In genomic region chr7:139748936-139749335, GRCh38 we compare ENCODE assay signal across 17 cellular contexts. TPM values are rescaled to one million over a fixed set of nuclear protein-coding genes. Genes with fewer than 3 reads are reported as not detected.
DNase-seq lines count a peak whose midpoint lies in the region; ATAC-seq and TF ChIP-seq lines count a peak whose summit lies in the region.
"Had no signal": no experiment of that assay in that cellular context is flagged by ENCODE, and none has a peak within 500 bp of the region (broad histone marks: within the 10 kb centered on the region; RNA-seq: fewer than 3 reads in every experiment).

No MANE protein-coding gene starts in this region.

- no peaks in the 10 kb centered on the region for H3K27me3 Mint-ChIP-seq in T-helper 17 cell
- H3K27me3 Mint-ChIP-seq in stimulated activated memory B cell treated with anti-CD40 and anti-IgM and Interleukin-4, amounts not matched to agents 10 μg/mL and 1 μg/mL and 100 μg/mL, for 72 hours = no peaks in the 10 kb centered on the region
- H3K27me3 Mint-ChIP-seq in activated CD4-positive, alpha-beta T cell treated with anti-CD3 and anti-CD28 coated beads, Interleukin-2, amount 10 ng/mL, durations not matched to agents 7 days and 5 days = no peaks in the 10 kb centered on the region
- H3K27me3 Mint-ChIP-seq: B cell had no signal

- intact Hi-C loops in lower lobe of right lung (cut with DNase I) = no loop called here

- H3K4me3 Mint-ChIP-seq in T-helper 17 cell = no peak overlapping the region
- H3K4me3 Mint-ChIP-seq in stimulated activated memory B cell treated with anti-CD40 and anti-IgM and Interleukin-4, amounts not matched to agents 10 μg/mL and 1 μg/mL and 100 μg/mL, for 72 hours = no peak overlapping the region
- H3K4me3 Mint-ChIP-seq in activated CD4-positive, alpha-beta T cell treated with anti-CD3 and anti-CD28 coated beads, Interleukin-2, amount 10 ng/mL, durations not matched to agents 7 days and 5 days = no peak overlapping the region
- H3K4me3 Mint-ChIP-seq: B cell; CD8-positive, alpha-beta T cell; H9 had no signal

- peaks cover 2% of the 10 kb centered on the region for H3K36me3 Mint-ChIP-seq in T-helper 17 cell (ENCODE audit: low read depth)
- no peaks in the 10 kb centered on the region for H3K36me3 Mint-ChIP-seq in stimulated activated memory B cell treated with anti-CD40 and anti-IgM and Interleukin-4, amounts not matched to agents 10 μg/mL and 1 μg/mL and 100 μg/mL, for 72 hours
- no peaks in the 10 kb centered on the region for H3K36me3 Mint-ChIP-seq in activated CD4-positive, alpha-beta T cell treated with anti-CD3 and anti-CD28 coated beads, Interleukin-2, amount 10 ng/mL, durations not matched to agents 7 days and 5 days (ENCODE audit: low read depth)

- H3K27ac ChIP-seq in BLaER1 treated with 17β-estradiol and CSF1 and Interleukin-3, amounts not matched to agents 10 nM and 100 nM = no peak overlapping the region
- no peak overlapping the region for H3K27ac ChIP-seq in lower lobe of right lung

- H3K9ac ChIP-seq in BLaER1 treated with 17β-estradiol and CSF1 and Interleukin-3, amounts not matched to agents 10 nM and 100 nM = no peak overlapping the region

- H3K9me3 Mint-ChIP-seq in stimulated activated memory B cell treated with anti-CD40 and anti-IgM and Interleukin-4, amounts not matched to agents 10 μg/mL and 1 μg/mL and 100 μg/mL, for 72 hours = no peaks in the 10 kb centered on the region
- H3K9me3 Mint-ChIP-seq in activated CD4-positive, alpha-beta T cell treated with anti-CD3 and anti-CD28 coated beads, Interleukin-2, amount 10 ng/mL, durations not matched to agents 7 days and 5 days = no peaks in the 10 kb centered on the region
- H3K9me3 Mint-ChIP-seq: CD8-positive, alpha-beta T cell; H9 had no signal

- H3K4me1 Mint-ChIP-seq in T-helper 17 cell = peaks cover 44% of the 10 kb centered on the region
- peaks cover 77% of the 10 kb centered on the region for H3K4me1 Mint-ChIP-seq in stimulated activated memory B cell treated with anti-CD40 and anti-IgM and Interleukin-4, amounts not matched to agents 10 μg/mL and 1 μg/mL and 100 μg/mL, for 72 hours
- H3K4me1 Mint-ChIP-seq in activated CD4-positive, alpha-beta T cell treated with anti-CD3 and anti-CD28 coated beads, Interleukin-2, amount 10 ng/mL, durations not matched to agents 7 days and 5 days = peaks cover 13% of the 10 kb centered on the region

- peak overlapping the region in 10 of 11 experiments; percentile 32 to 90 (median 75); a peak in 14 of 22 replicates for H3K4me2 ChIP-seq in BLaER1 treated with 17β-estradiol and CSF1 and Interleukin-3, amounts not matched to agents 10 nM and 100 nM

- H3K36me3 ChIP-seq in BLaER1 treated with 17β-estradiol and CSF1 and Interleukin-3, amounts not matched to agents 10 nM and 100 nM = peaks cover 0 to 73% (median 33%) of the 10 kb centered on the region in 11 experiments; a peak in 19 of 22 replicates
- H3K36me3 ChIP-seq in lower lobe of right lung (peaks cover 7% of the 10 kb centered on the region), MG63 (no peaks in the 10 kb centered on the region)

- POLR2A ChIA-PET in activated CD4-positive, alpha-beta T cell treated with anti-CD3 and anti-CD28 coated beads, Interleukin-2, amount 10 ng/mL, durations not matched to agents 7 days and 5 days (lab: Charles Lee) = no interaction called here

- peak overlapping the region; percentile 51 for H3K27ac Mint-ChIP-seq in T-helper 17 cell
- H3K27ac Mint-ChIP-seq in stimulated activated memory B cell treated with anti-CD40 and anti-IgM and Interleukin-4, amounts not matched to agents 10 μg/mL and 1 μg/mL and 100 μg/mL, for 72 hours = peak overlapping the region; percentile 46
- H3K27ac Mint-ChIP-seq in activated CD4-positive, alpha-beta T cell treated with anti-CD3 and anti-CD28 coated beads, Interleukin-2, amount 10 ng/mL, durations not matched to agents 7 days and 5 days = no peak overlapping the region
- H3K27ac Mint-ChIP-seq: B cell; CD8-positive, alpha-beta T cell had no signal

- H3K27me3 ChIP-seq in BLaER1 treated with 17β-estradiol and CSF1 and Interleukin-3, amounts not matched to agents 10 nM and 100 nM = no peaks in the 10 kb centered on the region
- H3K27me3 ChIP-seq in lower lobe of right lung (ENCODE audit: low read depth) (no peaks in the 10 kb centered on the region), MG63 (no peaks in the 10 kb centered on the region)

- H3K9me3 ChIP-seq in BLaER1 treated with 17β-estradiol and CSF1 and Interleukin-3, amounts not matched to agents 10 nM and 100 nM (replicated peaks in 1 of 11) = no peaks in the 10 kb centered on the region
- H3K9me3 ChIP-seq in T-helper 17 cell (ENCODE audit: control insufficient read depth, low read length, poor library complexity, severe bottlenecking) (no peaks in the 10 kb centered on the region), lower lobe of right lung (no peaks in the 10 kb centered on the region), MG63 (no peaks in the 10 kb centered on the region)

- H3K4me1 ChIP-seq in BLaER1 treated with 17β-estradiol and CSF1 and Interleukin-3, amounts not matched to agents 10 nM and 100 nM = peaks cover 44 to 78% (median 66%) of the 10 kb centered on the region in 10 experiments
- H3K4me1 ChIP-seq in lower lobe of right lung = peaks cover 70% of the 10 kb centered on the region

- peaks cover 92 to 100% (median 98%) of the 10 kb centered on the region in 11 experiments for H4K20me1 ChIP-seq in BLaER1 treated with 17β-estradiol and CSF1 and Interleukin-3, amounts not matched to agents 10 nM and 100 nM

- TF ChIP-seq CTCF in lower lobe of right lung (IDR thresholded peaks at IDR 0.05) = no peak

- DNase-seq in T-helper 17 cell (no peak), lower lobe of right lung (no peak), MG63 (no peak)
- DNase-seq in activated CD4-positive, alpha-beta T cell treated with anti-CD3 and anti-CD28 coated beads, Interleukin-2, amount 10 ng/mL, durations not matched to agents 7 days and 5 days = no peak
- DNase-seq: CD8-positive, alpha-beta T cell; DMS79 treated with DMSO at 0.1 percent for 48 hours; H9; IMR-90; Kasumi-1; NCI-H187; NCI-H345; NCI-H526 had no signal

- CTCF ChIA-PET in activated CD4-positive, alpha-beta T cell treated with anti-CD3 and anti-CD28 coated beads, Interleukin-2, amount 10 ng/mL, durations not matched to agents 7 days and 5 days (lab: Charles Lee) = interaction anchor here (1.1 kb wide), 1 partner anchor 13 kb away, joined by 3 read pairs; no protein-coding TSS in a partner anchor

- no peak for ATAC-seq in T-helper 17 cell
- peak; percentile 55 for ATAC-seq in lower lobe of right lung
- ATAC-seq in stimulated activated memory B cell treated with anti-CD40 and anti-IgM and Interleukin-4, amounts not matched to agents 10 μg/mL and 1 μg/mL and 100 μg/mL, for 72 hours = no peak
- no peak for ATAC-seq in GM21447 (IDR thresholded peaks at IDR 0.05; ENCODE audit: unreplicated experiment)
- ATAC-seq: CD8-positive, alpha-beta T cell; Panc1 had no signal

- H3K4me3 ChIP-seq in BLaER1 treated with 17β-estradiol and CSF1 and Interleukin-3, amounts not matched to agents 10 nM and 100 nM = no peak overlapping the region
- H3K4me3 ChIP-seq in lower lobe of right lung (no peak overlapping the region), MG63 (no peak overlapping the region)

RNA-seq across cellular contexts. Expression of gene HIPK2, which starts 28.9 kb away (rescaled TPM):
- total RNA-seq in T-helper 17 cell (10 to 100 TPM; 36.9 to 42.9 TPM), lower lobe of right lung (81.0 TPM)
- 1.5 and 2.0 TPM in 2 replicates for total RNA-seq in MG63 (2014; rRNA removed; shearing (Covaris generic); ENCODE audit: low replicate concordance)
- 10 to 100 TPM; 22.5 to 27.5 TPM for total RNA-seq in activated CD4-positive, alpha-beta T cell treated with anti-CD3 and anti-CD28 coated beads, Interleukin-2, amount 10 ng/mL, durations not matched to agents 7 days and 5 days

Comparison
In these comparisons a context has a peak if more than half of its experiments do, and no peak if none do; other contexts are left out.
1. ATAC-seq: peak in lower lobe of right lung (2 of 2); none in T-helper 17 cell (single experiment), stimulated activated memory B cell treated with anti-CD40 and anti-IgM and Interleukin-4, amounts not matched to agents 10 μg/mL and 1 μg/mL and 100 μg/mL, for 72 hours (single experiment) and GM21447 (single experiment).